ENCODE assay signal across 8 cellular contexts in genomic region chr6:117555882-117556498, GRCh38. TPM values are rescaled to one million over a fixed set of nuclear protein-coding genes. Genes with fewer than 3 reads are reported as not detected.
DNase-seq lines count a peak whose midpoint lies in the region; ATAC-seq, FAIRE-seq and TF ChIP-seq lines count a peak whose summit lies in the region.

No MANE protein-coding gene starts in this region.

- no peak for TF ChIP-seq POLR2A in HepG2 (IDR thresholded peaks at IDR 0.05; ENCODE audit: insufficient read depth in 1 of 2, low read depth in 2 of 2, low read length in 2 of 2)

- H3K27me3 ChIP-seq in CD8-positive, alpha-beta memory T cell (ENCODE audit: insufficient read depth, low read length, poor library complexity, severe bottlenecking) = no peaks in the 10 kb centered on the region
- no peaks in the 10 kb centered on the region for H3K27me3 ChIP-seq in brain microvascular endothelial cell (replicated peaks)
- H3K27me3 ChIP-seq in HepG2 (ENCODE audit: control insufficient read depth in 1 of 2, insufficient read depth in 2 of 2, low read length in 2 of 2) = no peaks in the 10 kb centered on the region

- WGBS in HepG2 (ENCODE audit: low lambda C conversion rate) = 32% methylated on average over 5 of the region's 5 CpGs

- H3K36me3 ChIP-seq in CD8-positive, alpha-beta memory T cell (ENCODE audit: insufficient read depth, low read length) = no peaks in the 10 kb centered on the region
- H3K36me3 ChIP-seq in brain microvascular endothelial cell (replicated peaks) = peaks cover 6% of the 10 kb centered on the region
- H3K36me3 ChIP-seq in HepG2 (replicated peaks in 1 of 2; ENCODE audit: control insufficient read depth in 1 of 2, insufficient read depth in 2 of 2, low read length in 2 of 2) = peaks cover 0 to 1% of the 10 kb centered on the region in 2 experiments; a peak in 1 of 5 replicates

- H3K4me1 Mint-ChIP-seq in CD8-positive, alpha-beta memory T cell = peaks cover 5 to 10% (median 6%) of the 10 kb centered on the region in 3 donors
- H3K4me1 Mint-ChIP-seq in T-helper 17 cell = peaks cover 3% of the 10 kb centered on the region

- H3K79me2 ChIP-seq in HepG2 (ENCODE audit: insufficient read depth, low read length) = no peaks in the 10 kb centered on the region

- CTCF ChIA-PET in CD8-positive, alpha-beta memory T cell (lab: Charles Lee) = interaction anchor here (0.7 to 15.2 kb wide), 9 partner anchors 8 to 112 kb away, joined by 3 to 109 read pairs (median 6); partner anchors contain the start of gene DCBLD1
- CTCF ChIA-PET in HepG2 (lab: Yijun Ruan, JAX; ENCODE audit: low intra/inter-chr PET ratio, low total read pairs) = interaction anchor here (1.0 to 4.6 kb wide), 7 partner anchors 48 to 210 kb away, joined by 3 to 59 read pairs (median 6); partner anchors contain the start of gene DCBLD1

- POLR2A ChIA-PET in CD8-positive, alpha-beta memory T cell (lab: Charles Lee) = no interaction called here
- POLR2A ChIA-PET in HepG2 (lab: Yijun Ruan, JAX) = no interaction called here

- H3K27ac Mint-ChIP-seq in CD8-positive, alpha-beta memory T cell = no peak overlapping the region
- H3K27ac Mint-ChIP-seq in T-helper 17 cell = no peak overlapping the region

- no peaks in the 10 kb centered on the region for H3K9me3 ChIP-seq in CD8-positive, alpha-beta memory T cell (ENCODE audit: low read length)
- H3K9me3 ChIP-seq in T-helper 17 cell (ENCODE audit: control insufficient read depth, low read length, poor library complexity, severe bottlenecking) (no peaks in the 10 kb centered on the region), HepG2 (ENCODE audit: low read length) (no peaks in the 10 kb centered on the region)

- TF ChIP-seq EP300 in HepG2 (IDR thresholded peaks at IDR 0.05; ENCODE audit: low read depth in 2 of 2, low read length in 2 of 2) = no peak
- no peak for TF ChIP-seq EP300 in HepG2 (CRISPR knock-in tag; IDR thresholded peaks at IDR 0.05; ENCODE audit: borderline replicate concordance)

- H3K27me3 Mint-ChIP-seq in CD8-positive, alpha-beta memory T cell = no peaks in the 10 kb centered on the region
- no peaks in the 10 kb centered on the region for H3K27me3 Mint-ChIP-seq in T-helper 17 cell

- ATAC-seq in T-helper 17 cell (peak; percentile 39), HepG2 (peak; percentile 21; the same call in 1 of the 3 replicates), HG02852 (IDR thresholded peaks at IDR 0.05; ENCODE audit: unreplicated experiment) (no peak)

- H3K4me3 ChIP-seq in CD8-positive, alpha-beta memory T cell (ENCODE audit: low read length) = no peak overlapping the region
- H3K4me3 ChIP-seq in HFF-Myc (replicated peaks; ENCODE audit: low read depth, low read length) (no peak overlapping the region), brain microvascular endothelial cell (ENCODE audit: low read depth, low read length) (no peak overlapping the region), HepG2 (replicated peaks in 1 of 3; ENCODE audit: insufficient read depth in 1 of 3, low read depth in 2 of 3, low read length in 3 of 3) (no peak overlapping the region)

- H3K4me1 ChIP-seq in CD8-positive, alpha-beta memory T cell (ENCODE audit: insufficient read depth, low read length) = peaks cover under 1% of the 10 kb centered on the region
- H3K4me1 ChIP-seq in HepG2 (ENCODE audit: insufficient read depth, low read length) = peaks cover 6% of the 10 kb centered on the region; the same call in 1 of the 2 replicates

- no peak overlapping the region for H3K9ac ChIP-seq in HepG2 (ENCODE audit: insufficient read depth, low read depth, low read length)

- in situ Hi-C loops in brain microvascular endothelial cell (cut with HindIII; ENCODE audit: low pct_ligation_motif_present, low sequenced_read_pairs) (loop anchor here (25.0 kb wide), 1 partner anchor 94 kb away; no protein-coding TSS in a partner anchor), HepG2 (cut with HindIII; ENCODE audit: extremely low pct_ligation_motif_present, low pct_unique_long_range_greater_than_20kb) (loop anchor here (5.0 kb wide), 1 partner anchor 104 kb away; no protein-coding TSS in a partner anchor)

- no peaks in the 10 kb centered on the region for H4K20me1 ChIP-seq in HepG2 (ENCODE audit: insufficient read depth, low read length)

- no peak overlapping the region for H3K4me3 Mint-ChIP-seq in CD8-positive, alpha-beta memory T cell
- H3K4me3 Mint-ChIP-seq in T-helper 17 cell = no peak overlapping the region

- no peaks in the 10 kb centered on the region for H3K9me3 Mint-ChIP-seq in CD8-positive, alpha-beta memory T cell

- BruUV-seq in HepG2 (replicated peaks; lab: Mats Ljungman, UMichigan) = no TSS peak

- peak; percentile 56 for TF ChIP-seq RAD21 in HepG2 (CRISPR knock-in tag; IDR thresholded peaks at IDR 0.05)

- H3K36me3 Mint-ChIP-seq in CD8-positive, alpha-beta memory T cell = peaks cover 0 to 5% (median 2%) of the 10 kb centered on the region in 3 donors
- no peaks in the 10 kb centered on the region for H3K36me3 Mint-ChIP-seq in T-helper 17 cell (ENCODE audit: low read depth)

- TF ChIP-seq CTCF in HFF-Myc (IDR thresholded peaks at IDR 0.05; ENCODE audit: low read depth, low read length, missing control alignments) (peak; percentile 66), brain microvascular endothelial cell (IDR thresholded peaks at IDR 0.05; ENCODE audit: low read depth, low read length, missing control alignments) (peak; percentile 74), HepG2 (CRISPR knock-in tag; IDR thresholded peaks at IDR 0.05) (peak; percentile 72)

- H3K27ac ChIP-seq in CD8-positive, alpha-beta memory T cell (ENCODE audit: low read depth, low read length) = no peak overlapping the region
- H3K27ac ChIP-seq in brain microvascular endothelial cell (no peak overlapping the region), HepG2 (ENCODE audit: extremely low read length, insufficient read depth, low read length) (no peak overlapping the region)

- H3K4me2 ChIP-seq in HepG2 (ENCODE audit: low read depth, low read length) = no peak overlapping the region

- no peak for FAIRE-seq in HepG2 (lab: Jason Lieb, UNC)

- DNase-seq in CD8-positive, alpha-beta memory T cell = peak; percentile 44 to 62 (median 47)
- DNase-seq in HFF-Myc (ENCODE audit: extremely low read depth, low read depth) (no peak), T-helper 17 cell (peak; percentile 25 to 55 (median 34)), brain microvascular endothelial cell (peak; percentile 40), HepG2 (ENCODE audit: low spot score) (peak; percentile 27), SKM-1 (lab: John Stamatoyannopoulos, UW; ENCODE audit: unreplicated experiment) (no peak)
- peak; percentile 24 for DNase-seq in stimulated activated CD8-positive, alpha-beta memory T cell treated with anti-CD3 and anti-CD28 coated beads, Interleukin-15, amount 100 ng/mL, for 24 hours (ENCODE audit: low read depth)

- H2AFZ ChIP-seq in HepG2 (ENCODE audit: low read length) = no peak overlapping the region

- intact Hi-C loops in HepG2 (cut with micrococcal nuclease; ENCODE audit: unreplicated experiment) = loop anchor here (1.0 to 2.0 kb wide), 4 partner anchors 47 to 156 kb away; partner anchors contain the start of gene GOPC

TF ChIP-seq in HepG2, 621 proteins besides CTCF, POLR2A, EP300 and RAD21 (continues in another document):
- no peak for TF ChIP-seq MZF1 (CRISPR knock-in tag; IDR thresholded peaks at IDR 0.05; ENCODE audit: borderline replicate concordance)
- no peak for TF ChIP-seq NPAS2 (CRISPR knock-in tag; IDR thresholded peaks at IDR 0.05; ENCODE audit: borderline replicate concordance)
- no peak for TF ChIP-seq POLR2AphosphoS5 (IDR thresholded peaks at IDR 0.05; ENCODE audit: low read depth, low read length)
- no peak for TF ChIP-seq KDM5A (IDR thresholded peaks at IDR 0.05; ENCODE audit: borderline replicate concordance, low read length)
- TF ChIP-seq RBM39 (IDR thresholded peaks at IDR 0.05; ENCODE audit: low read depth, low read length, poor library complexity, severe bottlenecking) = no peak
- no peak for TF ChIP-seq ELF4 (CRISPR knock-in tag; IDR thresholded peaks at IDR 0.05; ENCODE audit: borderline replicate concordance)
- no peak for TF ChIP-seq KDM6A (CRISPR knock-in tag; IDR thresholded peaks at IDR 0.05; ENCODE audit: low read depth)

RNA-seq across cellular contexts. Expression of gene GOPC, which starts 46.3 kb away (rescaled TPM):
- total RNA-seq in CD8-positive, alpha-beta memory T cell = 10 to 100 TPM; 21.2 to 22.0 TPM
- 15.5 TPM for polyA plus RNA-seq in CD8-positive, alpha-beta memory T cell
- total RNA-seq in T-helper 17 cell = 10 to 100 TPM; 16.8 to 17.4 TPM
- total RNA-seq in HepG2 (2016; rRNA removed; fragmentation: Illumina TruSeq; extraction: Trizol) = 41.5 and 54.3 TPM in 2 replicates
- total RNA-seq in HepG2 (2016; cell fraction: cytosol; rRNA removed; fragmentation: Illumina TruSeq; extraction: Trizol; ENCODE audit: low read depth) = 2.4 and 2.7 TPM in 2 replicates
- 41.6 and 52.1 TPM in 2 replicates for total RNA-seq in HepG2 (2016; cell fraction: insoluble cytoplasmic fraction; rRNA removed; fragmentation: Illumina TruSeq; extraction: Trizol)
- total RNA-seq in HepG2 (2016; cell fraction: membrane; rRNA removed; fragmentation: Illumina TruSeq; extraction: Trizol) = 9.6 and 12.2 TPM in 2 replicates
- total RNA-seq in HepG2 (2016; cell fraction: nucleus; rRNA removed; fragmentation: Illumina TruSeq; extraction: Trizol) = 48.5 and 49.9 TPM in 2 replicates
- polyA plus RNA-seq in HepG2 (2011; rRNA removed) = 18.6 and 20.9 TPM in 2 replicates
- polyA plus RNA-seq in HepG2 (2011; cell fraction: cytosol; rRNA removed) = 7.6 and 12.2 TPM in 2 replicates
- 14.6 and 21.5 TPM in 2 replicates for polyA plus RNA-seq in HepG2 (2011; cell fraction: nucleus; rRNA removed)
- polyA plus RNA-seq in HepG2 (2012) = 25.9 and 28.3 TPM in 2 replicates
- 1.0 and 1.1 TPM in 2 replicates for polyA plus RNA-seq in HepG2 (2016; cell fraction: cytosol; fragmentation: Illumina TruSeq; extraction: Trizol; ENCODE audit: low read depth)
- polyA plus RNA-seq in HepG2 (2016; cell fraction: insoluble cytoplasmic fraction; fragmentation: Illumina TruSeq; extraction: Trizol; ENCODE audit: low read depth) = 43.9 and 46.4 TPM in 2 replicates
- 4.6 and 5.2 TPM in 2 replicates for polyA plus RNA-seq in HepG2 (2016; cell fraction: membrane; fragmentation: Illumina TruSeq; extraction: Trizol; ENCODE audit: low read depth)
- 55.3 and 56.6 TPM in 2 replicates for polyA plus RNA-seq in HepG2 (2016; cell fraction: nucleus; fragmentation: Illumina TruSeq; extraction: Trizol; ENCODE audit: insufficient read depth, low read depth)
- 6.1 and 9.2 TPM in 2 replicates for polyA minus RNA-seq in HepG2 (2011; rRNA and poly(A)+ RNA removed; ENCODE audit: low replicate concordance)
- polyA minus RNA-seq in HepG2 (2011; cell fraction: cytosol; rRNA and poly(A)+ RNA removed) = 20.1 and 20.2 TPM in 2 replicates
- 48.8 and 51.2 TPM in 2 replicates for polyA minus RNA-seq in HepG2 (2011; cell fraction: nucleus; rRNA and poly(A)+ RNA removed)

Comparison
In these comparisons a context has a peak if more than half of its experiments do, and no peak if none do; other contexts are left out.
1. DNase-seq: peak in CD8-positive, alpha-beta memory T cell (5 of 5), T-helper 17 cell (3 of 3), brain microvascular endothelial cell (single experiment), HepG2 (single experiment) and stimulated activated CD8-positive, alpha-beta memory T cell treated with anti-CD3 and anti-CD28 coated beads, Interleukin-15, amount 100 ng/mL, for 24 hours (single experiment); none in HFF-Myc (single experiment) and SKM-1 (single experiment).
2. Peak in every context shown above with its lines, with median percentiles within 50 percentile points of each other: CTCF ChIP-seq.